ENCODE assay signal across 19 cellular contexts in the genomic region with DNA sequence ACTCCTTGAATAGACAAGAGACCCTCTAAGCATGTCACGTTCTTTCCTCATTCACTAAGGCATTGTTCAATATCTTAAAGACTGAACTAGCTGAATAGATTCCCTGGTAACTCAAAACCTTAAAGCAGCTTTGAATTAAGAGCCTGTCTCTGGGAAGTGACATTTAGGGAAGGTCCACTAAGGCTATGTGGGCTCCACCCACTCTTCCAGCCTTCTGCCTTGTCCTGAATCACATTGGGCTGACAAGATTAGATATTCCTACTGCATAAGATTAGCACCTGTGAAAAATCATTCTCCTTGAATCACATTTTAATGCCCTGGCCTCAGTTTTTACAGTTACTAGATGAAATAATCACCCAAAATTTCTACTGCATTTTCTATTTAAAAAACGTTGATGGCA. TPM values are rescaled to one million over a fixed set of nuclear protein-coding genes. Genes with fewer than 3 reads are reported as not detected.
"Had no signal": no experiment of that assay in that cellular context is flagged by ENCODE, and none has a peak within 500 bp of the region (broad histone marks: within the 10 kb centered on the region; RNA-seq: fewer than 3 reads in every experiment).

No MANE protein-coding gene starts in this region.

- DNase-seq: Kasumi-1, MM.1S, NCI-H1092 treated with DMSO at 0.1 percent for 48 hours, NCI-H1436, NCI-H187, NCI-H2029, NCI-H2081 treated with DMSO at 0.1 percent for 48 hours, NCI-H2171, NCI-H345, NCI-H446 treated with DMSO at 0.1 percent for 48 hours, NCI-H510A treated with DMSO at 0.1 percent for 48 hours, RPMI8226, SHP77 treated with DMSO at 0.1 percent for 48 hours, SJCRH30 had no signal

- H3K9me3 ChIP-seq: SJCRH30 had no signal

- H3K4me3 ChIP-seq: K562, SJCRH30 had no signal

- H3K27me3 ChIP-seq: SJCRH30 had no signal

- ATAC-seq: K562, SK-N-SH treated with all-trans-retinoic acid at 6 μM for 48 hours had no signal

- H3K27ac ChIP-seq: HL-60, KMS-11, SJCRH30 had no signal

- H3K36me3 ChIP-seq: SJCRH30 had no signal

RNA-seq across cellular contexts. Expression of a gene that starts 36.3 kb away (rescaled TPM):
- total RNA-seq: M059J had no signal
